Comparison of ENCODE assay signal across 1 cellular context in the genomic region with DNA sequence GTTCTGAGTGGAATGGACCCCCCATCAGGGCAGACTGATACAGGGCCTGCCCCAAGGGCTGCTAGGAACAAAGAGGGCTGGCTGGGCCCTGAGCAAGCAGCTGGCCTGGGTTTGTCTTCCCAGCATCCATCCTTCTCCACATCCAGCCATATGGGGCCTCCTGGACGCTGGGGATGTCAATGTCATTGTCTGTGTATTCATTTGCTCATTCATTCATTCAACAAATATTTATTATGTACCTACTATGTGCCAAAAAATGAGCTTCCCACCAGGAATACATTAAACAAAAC.
TF ChIP-seq lines count a peak whose summit lies in the region.

No MANE protein-coding gene starts in this region.

TF ChIP-seq in HEK293, 187 proteins besides CTCF, POLR2A, EP300 and RAD21 (continued from another document):
- TF ChIP-seq, protein P1, sequence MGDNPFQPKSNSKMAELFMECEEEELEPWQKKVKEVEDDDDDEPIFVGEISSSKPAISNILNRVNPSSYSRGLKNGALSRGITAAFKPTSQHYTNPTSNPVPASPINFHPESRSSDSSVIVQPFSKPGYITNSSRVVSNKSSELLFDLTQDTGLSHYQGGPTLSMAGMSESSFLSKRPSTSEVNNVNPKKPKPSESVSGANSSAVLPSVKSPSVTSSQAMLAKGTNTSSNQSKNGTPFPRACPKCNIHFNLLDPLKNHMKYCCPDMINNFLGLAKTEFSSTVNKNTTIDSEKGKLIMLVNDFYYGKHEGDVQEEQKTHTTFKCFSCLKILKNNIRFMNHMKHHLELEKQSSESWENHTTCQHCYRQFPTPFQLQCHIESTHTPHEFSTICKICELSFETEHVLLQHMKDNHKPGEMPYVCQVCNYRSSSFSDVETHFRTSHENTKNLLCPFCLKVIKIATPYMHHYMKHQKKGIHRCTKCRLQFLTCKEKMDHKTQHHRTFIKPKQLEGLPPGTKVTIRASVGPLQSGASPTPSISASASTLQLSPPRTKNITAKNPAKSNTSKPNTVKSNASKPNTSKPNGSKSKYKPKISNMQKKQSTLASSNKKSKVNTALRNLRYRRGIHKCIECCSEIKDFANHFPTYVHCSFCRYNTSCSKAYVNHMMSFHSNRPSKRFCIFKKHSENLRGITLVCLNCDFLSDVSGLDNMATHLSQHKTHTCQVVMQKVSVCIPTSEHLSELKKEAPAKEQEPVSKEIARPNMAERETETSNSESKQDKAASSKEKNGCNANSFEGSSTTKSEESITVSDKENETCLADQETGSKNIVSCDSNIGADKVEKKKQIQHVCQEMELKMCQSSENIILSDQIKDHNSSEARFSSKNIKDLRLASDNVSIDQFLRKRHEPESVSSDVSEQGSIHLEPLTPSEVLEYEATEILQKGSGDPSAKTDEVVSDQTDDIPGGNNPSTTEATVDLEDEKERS (tag by site-specific recombination; IDR thresholded peaks at IDR 0.05): no peak
TF ChIP-seq in HEK293: peak in this region for 2.
